1 cellular context compared by ENCODE assay signal in genomic region chr14:58427289-58428010, GRCh38.
A peak's percentile ranks its signal among the peaks of the same experiment; 100 is the strongest.
TF ChIP-seq lines count a peak whose summit lies in the region.

Gene KIAA0586 (plus strand): TSS chr14:58427719. CDS start chr14:58428265, 546 bp downstream.
Gene TIMM9 (minus strand): TSS chr14:58427531. CDS start chr14:58411945, 15,586 bp downstream.

TF ChIP-seq in HepG2, 621 proteins besides CTCF, POLR2A, EP300 and RAD21 (continued from another document and continues in another):
- TF ChIP-seq HMGXB3 (CRISPR knock-in tag; IDR thresholded peaks at IDR 0.05; ENCODE audit: borderline replicate concordance): 0 out of 2 replicates have a peak, but pooled peaks have one; percentile 62
- no peak for TF ChIP-seq CHCHD3 (CRISPR knock-in tag; IDR thresholded peaks at IDR 0.05)
- TF ChIP-seq FOSL1 (CRISPR knock-in tag; IDR thresholded peaks at IDR 0.05; ENCODE audit: borderline replicate concordance): no peak
- no peak for TF ChIP-seq KIAA2018 (CRISPR knock-in tag; IDR thresholded peaks at IDR 0.05; ENCODE audit: borderline replicate concordance)
- no peak for TF ChIP-seq DDIT3 (CRISPR knock-in tag; IDR thresholded peaks at IDR 0.05)
- TF ChIP-seq RAD51 (IDR thresholded peaks at IDR 0.05; ENCODE audit: borderline replicate concordance): no peak
- TF ChIP-seq HIC2 (CRISPR knock-in tag; IDR thresholded peaks at IDR 0.05; ENCODE audit: low read depth): no peak
- peak; percentile 92 for TF ChIP-seq THAP11 (CRISPR knock-in tag; IDR thresholded peaks at IDR 0.05)
- 0 out of 2 replicates have a peak, but pooled peaks have one; percentile 6 for TF ChIP-seq ZNF142 (CRISPR knock-in tag; IDR thresholded peaks at IDR 0.05)
- 0 out of 2 replicates have a peak, but pooled peaks have one; percentile 23 for TF ChIP-seq GTF3A (CRISPR knock-in tag; conservative IDR thresholded peaks at IDR 0.05)
- no peak for TF ChIP-seq ZNF615 (CRISPR knock-in tag; IDR thresholded peaks at IDR 0.05; ENCODE audit: borderline replicate concordance)
- TF ChIP-seq ZNF30 (CRISPR knock-in tag; IDR thresholded peaks at IDR 0.05): no peak
- no peak; the same call in 1 of the 2 replicates for TF ChIP-seq ZNF704 (CRISPR knock-in tag; IDR thresholded peaks at IDR 0.05; ENCODE audit: borderline replicate concordance)
- TF ChIP-seq ZFAT (CRISPR knock-in tag; conservative IDR thresholded peaks at IDR 0.05): peak; percentile 100
- peak; percentile 37; the same call in 1 of the 2 replicates for TF ChIP-seq HMG20B (CRISPR knock-in tag; conservative IDR thresholded peaks at IDR 0.05)
- TF ChIP-seq MAFK (conservative IDR thresholded peaks at IDR 0.05 in 1 of 2, IDR thresholded peaks at IDR 0.05 in 1 of 2; ENCODE audit: low read length in 2 of 2): no peak
- TF ChIP-seq RBAK (CRISPR knock-in tag; IDR thresholded peaks at IDR 0.05): no peak
- peak; percentile 76; the same call in 1 of the 2 replicates for TF ChIP-seq ZBTB25 (CRISPR knock-in tag; IDR thresholded peaks at IDR 0.05)
- no peak for TF ChIP-seq FOXM1 (CRISPR knock-in tag; IDR thresholded peaks at IDR 0.05)
- TF ChIP-seq ZBTB44 (CRISPR knock-in tag; IDR thresholded peaks at IDR 0.05): no peak
- TF ChIP-seq KAT8 (CRISPR knock-in tag; IDR thresholded peaks at IDR 0.05): peak; percentile 92
- no peak for TF ChIP-seq ZBTB3 (CRISPR knock-in tag; IDR thresholded peaks at IDR 0.05; ENCODE audit: borderline replicate concordance, low read depth)
- no peak for TF ChIP-seq HOXA7 (CRISPR knock-in tag; IDR thresholded peaks at IDR 0.05)
